In the genomic region with DNA sequence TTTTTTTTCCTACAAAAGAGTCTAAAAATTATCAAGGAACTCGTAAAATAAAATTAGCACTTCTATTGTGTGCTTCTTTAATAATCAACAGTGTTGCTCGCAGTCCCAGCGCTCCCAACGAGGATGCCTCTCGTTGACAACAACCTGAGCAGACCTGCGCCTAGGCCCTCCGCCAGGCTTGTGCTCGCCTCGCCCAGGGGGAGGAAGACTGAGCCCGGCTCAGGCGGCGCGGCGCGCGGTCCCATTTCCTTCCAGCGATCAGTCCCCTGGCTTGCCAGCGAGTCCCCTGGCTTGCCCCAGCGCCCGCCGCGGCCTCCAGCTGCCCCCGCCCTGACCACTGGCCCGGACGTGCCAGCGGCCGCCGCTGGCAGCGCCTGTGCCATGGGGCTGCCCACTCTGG, we compare ENCODE assay signal across 5 cellular contexts. TPM values are rescaled to one million over a fixed set of nuclear protein-coding genes. Genes with fewer than 3 reads are reported as not detected.
"Had no signal": no experiment of that assay in that cellular context is flagged by ENCODE, and none has a peak within 500 bp of the region (broad histone marks: within the 10 kb centered on the region; RNA-seq: fewer than 3 reads in every experiment).

No MANE protein-coding gene starts in this region.

RNA-seq across cellular contexts. Expression of a gene that starts 25.8 kb away (rescaled TPM):
- total RNA-seq: GM23338, H1, H9, HT-29, IMR-90 had no signal

RNA-seq across cellular contexts. Expression of a gene that starts 55.5 kb away (rescaled TPM):
- total RNA-seq: GM23338, H1, H9, HT-29, IMR-90 had no signal
